In the genomic region with DNA sequence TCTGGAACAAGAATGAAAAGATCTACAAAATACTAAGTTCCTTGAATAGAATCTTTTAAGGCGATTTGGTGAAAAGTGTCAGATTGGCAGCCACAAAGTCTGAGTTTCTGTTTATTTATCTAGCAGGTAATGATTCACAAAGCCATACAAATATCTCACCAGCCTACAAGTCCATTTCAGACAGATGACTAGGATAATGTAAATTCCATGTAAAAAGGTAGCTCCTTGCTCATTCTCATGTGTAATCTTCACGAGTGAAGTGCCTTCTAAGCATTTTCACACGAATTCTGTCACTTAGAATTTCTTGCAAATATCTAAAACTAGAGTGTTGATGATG, we compare ENCODE assay signal across 11 cellular contexts.
DNase-seq lines count a peak whose midpoint lies in the region; ATAC-seq and TF ChIP-seq lines count a peak whose summit lies in the region.
"Had no signal": no experiment of that assay in that cellular context is flagged by ENCODE, and none has a peak within 500 bp of the region (broad histone marks: within the 10 kb centered on the region; RNA-seq: fewer than 3 reads in every experiment).

No MANE protein-coding gene starts in this region.

- WGBS in mesodermal cell (ENCODE audit: insufficient coverage in 2 of 2), 2 experiments, result no CpG with 5 or more reads among the region's 3 CpGs
- 67 to 70% methylated on average over 3 of the region's 3 CpGs for WGBS in tibial nerve, 2 donors

- H3K9ac ChIP-seq in duodenal mucosa (ENCODE audit: low read depth in 1 of 2, low read length in 2 of 2), result peak overlapping the region; percentile 13 to 41

- no TSS peak for BruUV-seq in Panc1 (replicated peaks; lab: Mats Ljungman, UMichigan)

- DNase-seq in Panc1 (ENCODE audit: low read depth, low spot score), result no peak
- DNase-seq in tibial nerve (ENCODE audit: low spot score in 2 of 2), result no peak
- no peak for DNase-seq in activated naive CD8-positive, alpha-beta T cell treated with anti-CD3 and anti-CD28 coated beads for 36 hours
- no peak for DNase-seq in activated naive CD4-positive, alpha-beta T cell treated with anti-CD3 and anti-CD28 coated beads, Interleukin-2, amount 50 U/mL, for 16 hours
- DNase-seq: activated CD8-positive, alpha-beta T cell treated with anti-CD3 and anti-CD28 coated beads for 36 hours; NCI-H774 had no signal

- ATAC-seq in Panc1, result peak; percentile 71; the same call in 1 of the 2 replicates
- ATAC-seq in HG03442 (IDR thresholded peaks at IDR 0.05; ENCODE audit: unreplicated experiment), result no peak
- ATAC-seq in HG03457 (IDR thresholded peaks at IDR 0.05; ENCODE audit: unreplicated experiment), result no peak
- ATAC-seq: activated CD8-positive, alpha-beta T cell treated with anti-CD3 and anti-CD28 coated beads for 36 hours; activated naive CD4-positive, alpha-beta T cell treated with anti-CD3 and anti-CD28 coated beads, Interleukin-2, amount 50 U/mL, for 72 hours had no signal

- CTCF ChIA-PET in Panc1 (lab: Charles Lee), result interaction anchor here (0.5 kb wide), 1 partner anchor 848 kb away, joined by 3 read pairs; no protein-coding TSS in a partner anchor

- H3K4me3 ChIP-seq in Panc1 (ENCODE audit: low read depth in 2 of 2, low read length in 2 of 2) (peak overlapping the region in 1 of 2 experiments; percentile 21; a peak in 3 of 4 replicates), duodenal mucosa (ENCODE audit: low read depth in 1 of 2, low read length in 2 of 2) (peak overlapping the region; percentile 50 to 73), mesodermal cell (ENCODE audit: extremely low read depth, insufficient read depth, low read length, poor library complexity, severe bottlenecking) (no peak overlapping the region), tibial nerve (peak overlapping the region in 3 of 4 donors; percentile 9 to 40 (median 29))

- H3K9me3 ChIP-seq in Panc1 (ENCODE audit: control insufficient read depth, insufficient read depth, low read depth, low read length), result no peaks in the 10 kb centered on the region
- no peaks in the 10 kb centered on the region for H3K9me3 ChIP-seq in duodenal mucosa (ENCODE audit: control insufficient read depth in 1 of 2, low read length in 2 of 2)
- H3K9me3 ChIP-seq in mesodermal cell (ENCODE audit: control insufficient read depth, low read length), result no peaks in the 10 kb centered on the region
- H3K9me3 ChIP-seq in tibial nerve, result no peaks in the 10 kb centered on the region

- no peaks in the 10 kb centered on the region for H3K36me3 Mint-ChIP-seq in activated naive CD8-positive, alpha-beta T cell treated with anti-CD3 and anti-CD28 coated beads for 36 hours
- H3K36me3 Mint-ChIP-seq: activated naive CD4-positive, alpha-beta T cell treated with anti-CD3 and anti-CD28 coated beads, Interleukin-2, amount 50 U/mL, for 72 hours had no signal

- in situ Hi-C loops in Panc1 (cut with HindIII; ENCODE audit: low pct_unique_long_range_greater_than_20kb, low sequenced_read_pairs), result no loop called here

- H3K27ac ChIP-seq in Panc1 (ENCODE audit: low read length) (no peak overlapping the region), duodenal mucosa (ENCODE audit: low read depth, low read length) (peak overlapping the region; percentile 26), mesodermal cell (ENCODE audit: low read depth, low read length, severe bottlenecking) (peak overlapping the region; percentile 75), tibial nerve (peak overlapping the region in 1 of 4 donors; percentile 52)

- no peak overlapping the region for H3K27ac Mint-ChIP-seq in activated naive CD8-positive, alpha-beta T cell treated with anti-CD3 and anti-CD28 coated beads for 36 hours
- H3K27ac Mint-ChIP-seq: activated CD8-positive, alpha-beta T cell treated with anti-CD3 and anti-CD28 coated beads for 36 hours; activated naive CD4-positive, alpha-beta T cell treated with anti-CD3 and anti-CD28 coated beads, Interleukin-2, amount 50 U/mL, for 72 hours had no signal

- no peak for TF ChIP-seq CTCF in Panc1 (IDR thresholded peaks at IDR 0.05)
- no peak for TF ChIP-seq CTCF in tibial nerve (IDR thresholded peaks at IDR 0.05)

- no peaks in the 10 kb centered on the region for H3K9me3 Mint-ChIP-seq in activated naive CD8-positive, alpha-beta T cell treated with anti-CD3 and anti-CD28 coated beads for 36 hours
- H3K9me3 Mint-ChIP-seq: activated CD8-positive, alpha-beta T cell treated with anti-CD3 and anti-CD28 coated beads for 36 hours; activated naive CD4-positive, alpha-beta T cell treated with anti-CD3 and anti-CD28 coated beads, Interleukin-2, amount 50 U/mL, for 72 hours had no signal

- H3K27me3 Mint-ChIP-seq in activated naive CD8-positive, alpha-beta T cell treated with anti-CD3 and anti-CD28 coated beads for 36 hours, result peaks cover 3% of the 10 kb centered on the region

- TF ChIP-seq POLR2A in tibial nerve (IDR thresholded peaks at IDR 0.05), result no peak

- TF ChIP-seq EP300 in tibial nerve (IDR thresholded peaks at IDR 0.05), result no peak

- H3K36me3 ChIP-seq in Panc1 (ENCODE audit: control insufficient read depth, insufficient read depth, low read length), result no peaks in the 10 kb centered on the region
- H3K36me3 ChIP-seq in duodenal mucosa (ENCODE audit: control insufficient read depth in 1 of 2, insufficient read depth in 2 of 2, low read length in 2 of 2), result no peaks in the 10 kb centered on the region
- H3K36me3 ChIP-seq in mesodermal cell (ENCODE audit: control insufficient read depth, insufficient read depth, low read length), result no peaks in the 10 kb centered on the region
- H3K36me3 ChIP-seq in tibial nerve, result no peaks in the 10 kb centered on the region

- H3K27me3 ChIP-seq in Panc1 (ENCODE audit: control insufficient read depth, insufficient read depth, low read length) (no peaks in the 10 kb centered on the region), duodenal mucosa (ENCODE audit: control insufficient read depth in 1 of 2, insufficient read depth in 2 of 2, low read length in 2 of 2) (no peaks in the 10 kb centered on the region), tibial nerve (no peaks in the 10 kb centered on the region)

- intact Hi-C loops in Panc1 (cut with micrococcal nuclease; ENCODE audit: unreplicated experiment), result no loop called here

- no peak overlapping the region for H3K4me3 Mint-ChIP-seq in activated naive CD8-positive, alpha-beta T cell treated with anti-CD3 and anti-CD28 coated beads for 36 hours
- H3K4me3 Mint-ChIP-seq: activated CD8-positive, alpha-beta T cell treated with anti-CD3 and anti-CD28 coated beads for 36 hours had no signal

- no peaks in the 10 kb centered on the region for H3K4me1 Mint-ChIP-seq in activated naive CD8-positive, alpha-beta T cell treated with anti-CD3 and anti-CD28 coated beads for 36 hours

- POLR2A ChIA-PET in Panc1 (lab: Charles Lee), result interaction anchor here (0.6 kb wide), 1 partner anchor 706 kb away, joined by 4 read pairs; no protein-coding TSS in a partner anchor

- H3K4me1 ChIP-seq in Panc1 (ENCODE audit: control insufficient read depth, insufficient read depth, low read length) (0 out of 2 replicates have a peak, but pooled peaks cover 3% of the 10 kb centered on the region), duodenal mucosa (ENCODE audit: control insufficient read depth in 1 of 2, insufficient read depth in 2 of 2, low read length in 2 of 2) (peaks cover 0 to 18% of the 10 kb centered on the region in 2 donors), mesodermal cell (ENCODE audit: control insufficient read depth, insufficient read depth, low read length, poor library complexity, severe bottlenecking) (peaks cover 44% of the 10 kb centered on the region), tibial nerve (peaks cover 0 to 11% (median 0%) of the 10 kb centered on the region in 4 donors)
